Comparison of ENCODE assay signal across 8 cellular contexts in genomic region chr17:28644782-28645575, GRCh38. TPM values are rescaled to one million over a fixed set of nuclear protein-coding genes. Genes with fewer than 3 reads are reported as not detected.
DNase-seq lines count a peak whose midpoint lies in the region; ATAC-seq lines count a peak whose summit lies in the region.

Gene BLTP2 (minus strand): TSS chr17:28645158. CDS start chr17:28645056, 102 bp downstream.

- ATAC-seq in HG03442 (IDR thresholded peaks at IDR 0.05; ENCODE audit: unreplicated experiment) (peak; percentile 88), left colon (peak; percentile 86)

- intact Hi-C loops in left colon (cut with DNase I, micrococcal nuclease) = no loop called here

- peak within 1 kb of the TSS; percentile 87 for H3K27ac ChIP-seq in cingulate gyrus (ENCODE audit: low read depth, low read length)

- DNase-seq in AML-193 (lab: John Stamatoyannopoulos, UW) = peak; percentile 95 to 96
- peak; percentile 96 for DNase-seq in GM19238 (ENCODE audit: insufficient read length, low spot score)
- peak; percentile 61 for DNase-seq in NCI-H524 treated with DMSO at 0.1 percent for 48 hours (lab: John Stamatoyannopoulos, UW)
- DNase-seq in activated CD4-positive, alpha-beta T cell treated with anti-CD3 and anti-CD28 coated beads for 48 hours = peak; percentile 97
- DNase-seq in left colon = peak; percentile 96 to 97
- peak; percentile 91 for DNase-seq in stimulated activated CD4-positive, alpha-beta T cell treated with anti-CD3 and anti-CD28 coated beads, Interleukin-1b, Interleukin-23, amount 100 ng/mL, for 4 hours (ENCODE audit: low read depth in 2 of 2)

RNA-seq across cellular contexts. Expression of gene BLTP2, which starts in this region (rescaled TPM):
- 100 to 1,000 TPM; 129 to 135 TPM for total RNA-seq in left colon

Comparison
In these comparisons a context has a peak if more than half of its experiments do, and no peak if none do; other contexts are left out.
1. Peak in every context shown above with its lines: DNase-seq, ATAC-seq and H3K27ac ChIP-seq.